ENCODE assay signal across 13 cellular contexts in the genomic region with DNA sequence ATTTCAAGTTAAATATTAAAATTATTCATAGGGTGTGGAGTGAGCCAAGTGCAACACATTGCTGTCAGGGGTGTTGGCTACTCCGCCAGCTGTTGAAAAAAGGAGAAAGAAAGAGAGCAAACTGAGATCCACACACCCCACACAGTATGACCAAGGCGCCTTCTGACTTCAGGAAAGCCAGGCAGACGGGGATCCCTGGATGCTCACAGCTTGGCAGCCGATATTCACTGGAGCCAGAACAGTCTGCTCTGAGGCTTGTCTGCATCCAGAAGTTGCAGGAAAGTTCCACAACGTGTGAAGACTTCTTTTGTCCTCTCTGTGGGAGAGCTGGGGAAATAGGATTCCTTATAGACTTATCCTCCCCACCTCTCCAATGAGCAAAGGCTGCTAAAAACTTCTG. TPM values are rescaled to one million over a fixed set of nuclear protein-coding genes. Genes with fewer than 3 reads are reported as not detected.
DNase-seq lines count a peak whose midpoint lies in the region; ATAC-seq and TF ChIP-seq lines count a peak whose summit lies in the region.
"Had no signal": no experiment of that assay in that cellular context is flagged by ENCODE, and none has a peak within 500 bp of the region (broad histone marks: within the 10 kb centered on the region; RNA-seq: fewer than 3 reads in every experiment).

No MANE protein-coding gene starts in this region.

- no peaks in the 10 kb centered on the region for H3K4me1 ChIP-seq in uterus

- no peaks in the 10 kb centered on the region for H3K9me3 ChIP-seq in uterus

- H3K27ac ChIP-seq in uterus, result peak overlapping the region; percentile 57 to 63
- H3K27ac ChIP-seq: cardiac muscle cell had no signal

- H3K9me3 Mint-ChIP-seq in brain (peaks cover 0 to 13% (median 3%) of the 10 kb centered on the region in 5 experiments), nephron progenitor cell (peaks cover 15% of the 10 kb centered on the region)

- H3K27me3 Mint-ChIP-seq in brain (peaks cover 54% of the 10 kb centered on the region), nephron progenitor cell (ENCODE audit: low read depth, poor library complexity) (peaks cover 17% of the 10 kb centered on the region)

- DNase-seq in Right ventricle myocardium superior (no peak), nephron progenitor cell (no peak), uterus (no peak), GDM1 (lab: John Stamatoyannopoulos, UW) (no peak), NCI-H1048 (lab: John Stamatoyannopoulos, UW) (no peak), HCEC 1CT (no peak)
- DNase-seq: activated CD8-positive, alpha-beta memory T cell treated with anti-CD3 and anti-CD28 coated beads, Interleukin-2, amount 50 U/mL, for 48 hours; NCI-H1694 treated with DMSO at 0.1 percent for 48 hours; small intestine; stimulated activated CD8-positive, alpha-beta memory T cell treated with anti-CD3 and anti-CD28 coated beads, Interleukin-4, amount 100 ng/mL, for 48 hours had no signal

- H3K36me3 Mint-ChIP-seq in brain (no peaks in the 10 kb centered on the region), nephron progenitor cell (ENCODE audit: low read depth) (no peaks in the 10 kb centered on the region)

- H3K4me3 ChIP-seq in uterus, result no peak overlapping the region
- H3K4me3 ChIP-seq: cardiac muscle cell had no signal

- H3K36me3 ChIP-seq in uterus, result no peaks in the 10 kb centered on the region
- H3K36me3 ChIP-seq: cardiac muscle cell had no signal

- no peak for TF ChIP-seq POLR2A in uterus (IDR thresholded peaks at IDR 0.05)

- H3K4me1 Mint-ChIP-seq in brain, result peaks cover 52% of the 10 kb centered on the region
- H3K4me1 Mint-ChIP-seq in nephron progenitor cell, result peaks cover 44% of the 10 kb centered on the region

- H3K27me3 ChIP-seq in uterus, result no peaks in the 10 kb centered on the region
- H3K27me3 ChIP-seq: cardiac muscle cell had no signal

- peak; percentile 44 for ATAC-seq in Right ventricle myocardium superior (ENCODE audit: poor library complexity)

- TF ChIP-seq CTCF in brain (conservative IDR thresholded peaks at IDR 0.05), result no peak
- TF ChIP-seq CTCF in nephron progenitor cell (IDR thresholded peaks at IDR 0.05), result no peak
- TF ChIP-seq CTCF in uterus (IDR thresholded peaks at IDR 0.05), result no peak

- peak overlapping the region in 3 of 5 experiments; percentile 74 to 87 (median 87) for H3K4me3 Mint-ChIP-seq in brain
- peak overlapping the region; percentile 80 for H3K4me3 Mint-ChIP-seq in nephron progenitor cell

- intact Hi-C loops in Right ventricle myocardium superior (cut with DNase I) (no loop called here), uterus (cut with DNase I; ENCODE audit: low total_unique reads) (no loop called here)

- H3K27ac Mint-ChIP-seq in brain (peak overlapping the region in 3 of 5 experiments; percentile 61 to 78 (median 68)), nephron progenitor cell (no peak overlapping the region)

RNA-seq across cellular contexts. Expression of gene CHD9NB, which starts 9.2 kb away (rescaled TPM):
- polyA plus RNA-seq in brain (ENCODE audit: insufficient read depth, low read depth, low replicate concordance), result 0.19 TPM
- total RNA-seq in Right ventricle myocardium superior (0.86 TPM), uterus (1 to 10 TPM in 3 of 4 donors, not detected in 1; 1.2 to 4.3 (median 4.1) TPM)
- total RNA-seq: OCI-LY7 had no signal
- polyA plus RNA-seq: cardiac muscle cell had no signal

RNA-seq across cellular contexts. Expression of gene CHD9, which starts 11.3 kb away (rescaled TPM):
- 3.7 TPM for polyA plus RNA-seq in brain (ENCODE audit: insufficient read depth, low read depth, low replicate concordance)
- total RNA-seq in Right ventricle myocardium superior (39.5 TPM), uterus (100 to 1,000 TPM in 3 of 4 donors, 10 to 100 TPM in 1; 46.9 to 174 (median 133) TPM)
